ENCODE assay signal across 27 cellular contexts in genomic region chr17:72724375-72724774, GRCh38.
DNase-seq lines count a peak whose midpoint lies in the region; ATAC-seq, FAIRE-seq and TF ChIP-seq lines count a peak whose summit lies in the region.
"Had no signal": no experiment of that assay in that cellular context is flagged by ENCODE, and none has a peak within 500 bp of the region (broad histone marks: within the 10 kb centered on the region; RNA-seq: fewer than 3 reads in every experiment).

No MANE protein-coding gene starts in this region.

- peak; percentile 4 for DNase-seq in SIG-M5 treated with dmso at 0.1 percent for 504 hours (lab: John Stamatoyannopoulos, UW; ENCODE audit: unreplicated experiment)
- no peak for DNase-seq in SIG-M5 (lab: John Stamatoyannopoulos, UW)
- DNase-seq in PC-3 = peak; percentile 76
- DNase-seq in epithelial cell of prostate (ENCODE audit: low read depth, low spot score) = no peak
- DNase-seq in smooth muscle cell (lab: John Stamatoyannopoulos, UW; ENCODE audit: unreplicated experiment) = no peak
- no peak for DNase-seq in UCSD-AML1 (lab: John Stamatoyannopoulos, UW; ENCODE audit: unreplicated experiment)
- no peak for DNase-seq in frontal cortex (ENCODE audit: low spot score in 2 of 2)
- DNase-seq: activated naive CD8-positive, alpha-beta T cell treated with anti-CD3 and anti-CD28 coated beads, Interleukin-2, amount 10 ng/mL, durations not matched to agents 7 days and 5 days; C1 segment of cervical spinal cord; glutamatergic neuron; left ventricle myocardium inferior; mucosa of descending colon; NCI-H1092; NCI-H2029 treated with DMSO at 0.1 percent for 48 hours; NCI-H510A treated with DMSO at 0.1 percent for 48 hours; SJCRH30; spleen; stimulated activated CD4-positive, alpha-beta T cell treated with anti-CD3 and anti-CD28 coated beads, Interleukin-4, amount 100 ng/mL, for 4 hours; T-helper 17 cell; upper lobe of right lung had no signal

- H3K4me3 ChIP-seq in PC-3 (ENCODE audit: low read length) = no peak overlapping the region
- no peak overlapping the region for H3K4me3 ChIP-seq in smooth muscle cell
- H3K4me3 ChIP-seq: GM12878, K562, left ventricle myocardium inferior, mucosa of descending colon, neural progenitor cell, SJCRH30, spleen, upper lobe of right lung had no signal

- H3K9ac ChIP-seq in PC-3 (ENCODE audit: low read length) (peak overlapping the region; percentile 29), smooth muscle cell (ENCODE audit: low read depth) (no peak overlapping the region)
- H3K9ac ChIP-seq: neural progenitor cell had no signal

- H2AFZ ChIP-seq in PC-3 (ENCODE audit: low read length) = no peak overlapping the region
- H2AFZ ChIP-seq in smooth muscle cell (ENCODE audit: low read depth) = no peak overlapping the region
- H2AFZ ChIP-seq: neural progenitor cell had no signal

- CTCF ChIA-PET in PC-3 (lab: Charles Lee) = interaction anchor here (0.6 to 5.3 kb wide), 9 partner anchors 8 to 523 kb away, joined by 3 to 131 read pairs (median 6); no protein-coding TSS in a partner anchor

- no peaks in the 10 kb centered on the region for H3K9me2 ChIP-seq in PC-3 (replicated peaks; ENCODE audit: low read length)

- no TSS peak for BruUV-seq in PC-3 (replicated peaks; lab: Mats Ljungman, UMichigan)

- H3K27ac ChIP-seq in PC-3 (ENCODE audit: low read length) (peak overlapping the region; percentile 69), epithelial cell of prostate (peak overlapping the region; percentile 11), smooth muscle cell (ENCODE audit: low read depth) (peak overlapping the region; percentile 40)
- H3K27ac ChIP-seq: left ventricle myocardium inferior, neural progenitor cell, SJCRH30, spleen, upper lobe of right lung had no signal

- no peak for FAIRE-seq in frontal cortex (lab: Jason Lieb, UNC)
- FAIRE-seq: A204.1, GM12878, GM19239, K562 had no signal

- intact Hi-C loops in PC-3 (cut with micrococcal nuclease) = loop anchor here (2.0 kb wide), 1 partner anchor 132 kb away; no protein-coding TSS in a partner anchor

- H3K27me3 ChIP-seq in PC-3 (ENCODE audit: low read length) (no peaks in the 10 kb centered on the region), smooth muscle cell (ENCODE audit: low read depth) (no peaks in the 10 kb centered on the region)
- H3K27me3 ChIP-seq: neural progenitor cell, spleen, upper lobe of right lung had no signal

- TF ChIP-seq CTCF in PC-3 (conservative IDR thresholded peaks at IDR 0.05; ENCODE audit: low read depth, low read length) = no peak
- TF ChIP-seq CTCF in smooth muscle cell (IDR thresholded peaks at IDR 0.05; ENCODE audit: borderline replicate concordance, insufficient read depth, poor library complexity, severe bottlenecking) = no peak

- H3K79me2 ChIP-seq in PC-3 (ENCODE audit: low read length) (no peaks in the 10 kb centered on the region), smooth muscle cell (ENCODE audit: low read depth) (no peaks in the 10 kb centered on the region)

- no peaks in the 10 kb centered on the region for H3K36me3 ChIP-seq in PC-3 (ENCODE audit: low read depth, low read length)
- no peaks in the 10 kb centered on the region for H3K36me3 ChIP-seq in smooth muscle cell (ENCODE audit: low read depth)
- H3K36me3 ChIP-seq: left ventricle myocardium inferior, neural progenitor cell, SJCRH30, upper lobe of right lung had no signal

- peak; percentile 32; the same call in 1 of the 2 replicates for ATAC-seq in PC-3
- ATAC-seq in GM21447 (IDR thresholded peaks at IDR 0.05; ENCODE audit: unreplicated experiment) = no peak
- ATAC-seq: GM12878, HCT116, K562, mucosa of descending colon, T-helper 17 cell, upper lobe of right lung had no signal

- H3K9me3 ChIP-seq in PC-3 (ENCODE audit: low read length) (no peaks in the 10 kb centered on the region), smooth muscle cell (replicated peaks; ENCODE audit: low read depth) (no peaks in the 10 kb centered on the region)
- H3K9me3 ChIP-seq: left ventricle myocardium inferior, mucosa of descending colon, SJCRH30, spleen, upper lobe of right lung had no signal

- H4K20me1 ChIP-seq in PC-3 (ENCODE audit: low read length) = no peaks in the 10 kb centered on the region
- H4K20me1 ChIP-seq in smooth muscle cell (ENCODE audit: low read depth) = no peaks in the 10 kb centered on the region

- POLR2A ChIA-PET in PC-3 (lab: Charles Lee; ENCODE audit: unreplicated experiment) = interaction anchor here (0.6 kb wide), 1 partner anchor 115 kb away, joined by 5 read pairs; no protein-coding TSS in a partner anchor

- H3F3A ChIP-seq in PC-3 (ENCODE audit: low read length, unreplicated experiment) (no peaks in the 10 kb centered on the region), smooth muscle cell (ENCODE audit: low read depth) (peaks cover 4% of the 10 kb centered on the region)

- WGBS in smooth muscle cell (ENCODE audit: low lambda C conversion rate) = 81% methylated on average over 2 of the region's 2 CpGs

- peak overlapping the region; percentile 12; the same call in 1 of the 2 replicates for H3K4me2 ChIP-seq in PC-3 (ENCODE audit: low read length)
- H3K4me2 ChIP-seq in smooth muscle cell = no peak overlapping the region
- H3K4me2 ChIP-seq: neural progenitor cell had no signal

- H3K4me1 ChIP-seq in PC-3 (ENCODE audit: insufficient read depth, low read length) (peaks cover 42% of the 10 kb centered on the region), smooth muscle cell (ENCODE audit: low read depth) (peaks cover 2% of the 10 kb centered on the region)
- H3K4me1 ChIP-seq: left ventricle myocardium inferior, SJCRH30, upper lobe of right lung had no signal

Comparison
In these comparisons a context has a peak if more than half of its experiments do, and no peak if none do; other contexts are left out.
1. DNase-seq: peak in SIG-M5 treated with dmso at 0.1 percent for 504 hours (single experiment) and PC-3 (single experiment); none in SIG-M5 (single experiment), epithelial cell of prostate (single experiment), smooth muscle cell (single experiment), UCSD-AML1 (single experiment) and frontal cortex (0 of 2).
2. H3K27ac ChIP-seq: peak in every context shown above with its lines; median percentile 69 in PC-3; 40 in smooth muscle cell; 11 in epithelial cell of prostate.